In the genomic region with DNA sequence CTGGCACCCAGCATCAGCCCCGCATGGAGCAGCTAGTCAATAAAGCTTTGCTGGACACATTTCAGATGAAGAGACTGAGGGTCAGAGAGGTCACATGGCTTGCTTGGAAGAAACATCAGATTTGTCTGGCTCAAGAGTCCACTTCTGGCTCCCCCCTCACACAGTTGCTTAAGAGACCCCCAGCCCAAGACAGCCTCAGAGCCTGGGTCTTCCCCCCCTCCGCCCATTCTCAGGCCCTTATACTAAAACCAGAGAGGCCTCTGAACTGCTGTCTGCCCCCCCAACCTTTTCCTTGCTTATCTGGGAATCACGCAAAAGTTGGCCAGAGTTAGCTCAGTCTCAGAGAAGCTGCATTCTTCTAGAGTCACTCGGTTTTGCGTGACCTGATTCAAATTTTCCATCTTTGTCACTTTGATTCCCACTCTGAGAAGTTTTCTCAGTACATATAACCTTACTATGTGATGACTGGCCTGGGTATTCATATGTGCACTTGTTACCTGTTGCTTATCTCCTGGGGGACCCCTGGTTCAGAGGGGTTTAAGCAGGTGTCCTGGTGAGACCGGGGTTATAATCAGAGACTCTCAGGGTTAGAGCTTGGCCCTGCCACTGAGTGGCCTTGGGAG, we compare ENCODE assay signal across 2 cellular contexts.
TF ChIP-seq lines count a peak whose summit lies in the region.

No MANE protein-coding gene starts in this region.

TF ChIP-seq in A549, 52 proteins besides CTCF, POLR2A, EP300 and RAD21 (continued from another document):
- TF ChIP-seq NR3C1 (IDR thresholded peaks at IDR 0.05): no peak
- no peak for TF ChIP-seq ESRRA (IDR thresholded peaks at IDR 0.05; ENCODE audit: borderline replicate concordance, low read length)
- TF ChIP-seq, protein P1, sequence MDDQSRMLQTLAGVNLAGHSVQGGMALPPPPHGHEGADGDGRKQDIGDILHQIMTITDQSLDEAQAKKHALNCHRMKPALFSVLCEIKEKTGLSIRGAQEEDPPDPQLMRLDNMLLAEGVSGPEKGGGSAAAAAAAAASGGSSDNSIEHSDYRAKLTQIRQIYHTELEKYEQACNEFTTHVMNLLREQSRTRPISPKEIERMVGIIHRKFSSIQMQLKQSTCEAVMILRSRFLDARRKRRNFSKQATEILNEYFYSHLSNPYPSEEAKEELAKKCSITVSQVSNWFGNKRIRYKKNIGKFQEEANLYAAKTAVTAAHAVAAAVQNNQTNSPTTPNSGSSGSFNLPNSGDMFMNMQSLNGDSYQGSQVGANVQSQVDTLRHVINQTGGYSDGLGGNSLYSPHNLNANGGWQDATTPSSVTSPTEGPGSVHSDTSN (IDR thresholded peaks at IDR 0.05): no peak
- no peak for TF ChIP-seq RNF2 (IDR thresholded peaks at IDR 0.05; ENCODE audit: borderline replicate concordance, low read depth)
- no peak for TF ChIP-seq ZSCAN20 (CRISPR knock-in tag; IDR thresholded peaks at IDR 0.05)
- no peak for TF ChIP-seq MYC (IDR thresholded peaks at IDR 0.05; ENCODE audit: borderline replicate concordance, low read length)
- no peak for TF ChIP-seq MAFK (IDR thresholded peaks at IDR 0.05; ENCODE audit: partially characterized antibody)
- TF ChIP-seq EHF (CRISPR knock-in tag; IDR thresholded peaks at IDR 0.05): no peak
TF ChIP-seq in A549: peak in this region for 0.

TF ChIP-seq in IMR-90, 13 proteins besides CTCF, POLR2A, EP300 and RAD21 (continued from another document):
- TF ChIP-seq MAZ (IDR thresholded peaks at IDR 0.05; ENCODE audit: borderline replicate concordance, low read depth, low read length) (no peak), SMC3 (IDR thresholded peaks at IDR 0.05; ENCODE audit: low read depth, low read length) (no peak), RFX5 (IDR thresholded peaks at IDR 0.05; ENCODE audit: low read depth, low read length) (no peak), FOS (IDR thresholded peaks at IDR 0.05; ENCODE audit: low read depth, low read length) (no peak), CHD1 (IDR thresholded peaks at IDR 0.05; ENCODE audit: low read depth, low read length) (no peak), NFE2L2 (IDR thresholded peaks at IDR 0.05; ENCODE audit: low read depth, low read length) (no peak), MXI1 (IDR thresholded peaks at IDR 0.05; ENCODE audit: borderline replicate concordance, low read depth, low read length) (no peak), RCOR1 (IDR thresholded peaks at IDR 0.05; ENCODE audit: insufficient replicate concordance, low read length) (no peak)
- TF ChIP-seq, protein P2, sequence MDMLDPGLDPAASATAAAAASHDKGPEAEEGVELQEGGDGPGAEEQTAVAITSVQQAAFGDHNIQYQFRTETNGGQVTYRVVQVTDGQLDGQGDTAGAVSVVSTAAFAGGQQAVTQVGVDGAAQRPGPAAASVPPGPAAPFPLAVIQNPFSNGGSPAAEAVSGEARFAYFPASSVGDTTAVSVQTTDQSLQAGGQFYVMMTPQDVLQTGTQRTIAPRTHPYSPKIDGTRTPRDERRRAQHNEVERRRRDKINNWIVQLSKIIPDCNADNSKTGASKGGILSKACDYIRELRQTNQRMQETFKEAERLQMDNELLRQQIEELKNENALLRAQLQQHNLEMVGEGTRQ (IDR thresholded peaks at IDR 0.05; ENCODE audit: low read depth, low read length): no peak
